25 cellular contexts compared by ENCODE assay signal in the genomic region with DNA sequence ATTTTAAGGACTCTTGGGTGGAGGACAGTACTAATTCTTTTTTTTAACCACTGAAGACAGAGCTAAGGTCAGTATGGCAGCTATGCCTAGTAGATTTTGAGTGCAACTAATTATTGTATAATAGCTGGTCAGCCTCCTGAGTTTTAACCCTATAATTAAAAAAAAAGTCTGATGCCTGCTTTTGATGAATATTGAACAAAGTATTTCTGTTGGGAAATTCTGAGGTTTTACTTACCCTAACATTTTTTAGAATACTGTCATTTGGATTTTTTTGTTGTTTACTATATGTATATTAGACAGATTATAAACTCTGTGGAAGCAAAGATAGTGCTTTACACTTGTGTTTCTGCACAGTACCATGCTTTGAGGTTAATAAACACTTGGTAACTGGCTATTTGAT. TPM values are rescaled to one million over a fixed set of nuclear protein-coding genes. Genes with fewer than 3 reads are reported as not detected.
DNase-seq lines count a peak whose midpoint lies in the region; ATAC-seq and TF ChIP-seq lines count a peak whose summit lies in the region.
"Had no signal": no experiment of that assay in that cellular context is flagged by ENCODE, and none has a peak within 500 bp of the region (broad histone marks: within the 10 kb centered on the region; RNA-seq: fewer than 3 reads in every experiment).

No MANE protein-coding gene starts in this region.

- H3K36me3 ChIP-seq in esophagus squamous epithelium: peaks cover 0 to 17% (median 0%) of the 10 kb centered on the region in 3 donors
- H3K36me3 ChIP-seq in esophagus muscularis mucosa: no peaks in the 10 kb centered on the region

- DNase-seq in activated T-cell treated with anti-CD3 and anti-CD28 coated beads, Interleukin-2, amount 50 U/mL, for 72 hours: no peak
- no peak for DNase-seq in activated T-cell treated with anti-CD3 and anti-CD28 coated beads, Interleukin-2, amount 50 U/mL, for 24 hours
- peak; percentile 64 for DNase-seq in HCEC 1CT
- no peak for DNase-seq in T-helper 2 cell
- DNase-seq in GOT3 (lab: John Stamatoyannopoulos, UW): no peak
- no peak for DNase-seq in esophagus squamous epithelium (lab: John Stamatoyannopoulos, UW)
- DNase-seq in esophagus muscularis mucosa (ENCODE audit: extremely low spot score): no peak
- DNase-seq: CD4-positive, CD25-positive, alpha-beta regulatory T cell; GF-D8; H7; Kasumi-1; MV-4-11; NCI-H1105 treated with DMSO at 0.1 percent for 48 hours; NCI-H146; NCI-H1930; NCI-H446; NCI-H524 treated with DMSO at 0.1 percent for 48 hours; NCI-H82; NK-92 treated with Interleukin-12 subunit alpha and Interleukin-12 subunit beta, amount 100 ng/mL, for 24 hours; PC-3; SK-N-SH had no signal

- intact Hi-C loops in esophagus squamous epithelium (cut with DNase I): no loop called here
- intact Hi-C loops in esophagus muscularis mucosa (cut with DNase I): no loop called here

- peaks cover 13 to 24% of the 10 kb centered on the region in 2 donors for H3K36me3 Mint-ChIP-seq in activated T-cell treated with anti-CD3 and anti-CD28 coated beads, Interleukin-2, amount 50 U/mL, for 72 hours (ENCODE audit: insufficient read depth in 2 of 2)
- peaks cover 48% of the 10 kb centered on the region for H3K36me3 Mint-ChIP-seq in activated T-cell treated with anti-CD3 and anti-CD28 coated beads, Interleukin-2, amount 50 U/mL, for 24 hours (ENCODE audit: low read depth)

- peaks cover 48% of the 10 kb centered on the region for H3K4me1 Mint-ChIP-seq in activated T-cell treated with anti-CD3 and anti-CD28 coated beads, Interleukin-2, amount 50 U/mL, for 72 hours (ENCODE audit: low read depth)
- H3K4me1 Mint-ChIP-seq in activated T-cell treated with anti-CD3 and anti-CD28 coated beads, Interleukin-2, amount 50 U/mL, for 24 hours (ENCODE audit: low read depth): peaks cover 64% of the 10 kb centered on the region

- no peak overlapping the region for H3K4me3 ChIP-seq in esophagus squamous epithelium
- no peak overlapping the region for H3K4me3 ChIP-seq in esophagus muscularis mucosa
- H3K4me3 ChIP-seq: BLaER1, K562 had no signal

- H3K27me3 Mint-ChIP-seq in activated T-cell treated with anti-CD3 and anti-CD28 coated beads, Interleukin-2, amount 50 U/mL, for 72 hours (ENCODE audit: low read depth): no peaks in the 10 kb centered on the region
- no peaks in the 10 kb centered on the region for H3K27me3 Mint-ChIP-seq in activated T-cell treated with anti-CD3 and anti-CD28 coated beads, Interleukin-2, amount 50 U/mL, for 24 hours
- H3K27me3 Mint-ChIP-seq: CD4-positive, CD25-positive, alpha-beta regulatory T cell had no signal

- peaks cover 3 to 9% of the 10 kb centered on the region in 2 donors for H3K9me3 Mint-ChIP-seq in activated T-cell treated with anti-CD3 and anti-CD28 coated beads, Interleukin-2, amount 50 U/mL, for 72 hours
- peaks cover 9% of the 10 kb centered on the region for H3K9me3 Mint-ChIP-seq in activated T-cell treated with anti-CD3 and anti-CD28 coated beads, Interleukin-2, amount 50 U/mL, for 24 hours

- no peak for TF ChIP-seq CTCF in esophagus squamous epithelium (IDR thresholded peaks at IDR 0.05)
- TF ChIP-seq CTCF in esophagus muscularis mucosa (IDR thresholded peaks at IDR 0.05): no peak

- H3K4me1 ChIP-seq in esophagus squamous epithelium (peaks cover 0 to 26% (median 0%) of the 10 kb centered on the region in 3 donors), esophagus muscularis mucosa (peaks cover 9 to 57% (median 46%) of the 10 kb centered on the region in 4 donors)

- H3K27ac ChIP-seq in cingulate gyrus (ENCODE audit: low read depth, low read length) (peak overlapping the region; percentile 57), esophagus squamous epithelium (no peak overlapping the region), esophagus muscularis mucosa (replicated peaks in 1 of 4) (no peak overlapping the region)
- H3K27ac ChIP-seq: 22Rv1, BLaER1 had no signal

- TF ChIP-seq EP300 in esophagus muscularis mucosa (IDR thresholded peaks at IDR 0.05): no peak

- H3K27ac Mint-ChIP-seq in activated T-cell treated with anti-CD3 and anti-CD28 coated beads, Interleukin-2, amount 50 U/mL, for 72 hours: peak overlapping the region; percentile 54
- H3K27ac Mint-ChIP-seq in activated T-cell treated with anti-CD3 and anti-CD28 coated beads, Interleukin-2, amount 50 U/mL, for 24 hours: no peak overlapping the region

- ATAC-seq in activated T-cell treated with anti-CD3 and anti-CD28 coated beads, Interleukin-2, amount 50 U/mL, for 72 hours (replicated peaks in 1 of 2): no peak
- ATAC-seq: K562, PC-3 had no signal

- H3K27me3 ChIP-seq in esophagus squamous epithelium (no peaks in the 10 kb centered on the region), esophagus muscularis mucosa (no peaks in the 10 kb centered on the region)
- H3K27me3 ChIP-seq: BLaER1 had no signal

- H3K9me3 ChIP-seq in esophagus squamous epithelium (peaks cover 0 to 10% (median 0%) of the 10 kb centered on the region in 3 donors), esophagus muscularis mucosa (no peaks in the 10 kb centered on the region)
- H3K9me3 ChIP-seq: SK-N-SH had no signal

- no peak overlapping the region for H3K4me3 Mint-ChIP-seq in activated T-cell treated with anti-CD3 and anti-CD28 coated beads, Interleukin-2, amount 50 U/mL, for 72 hours
- H3K4me3 Mint-ChIP-seq in activated T-cell treated with anti-CD3 and anti-CD28 coated beads, Interleukin-2, amount 50 U/mL, for 24 hours: no peak overlapping the region

- TF ChIP-seq POLR2A in esophagus squamous epithelium (IDR thresholded peaks at IDR 0.05) (no peak), esophagus muscularis mucosa (IDR thresholded peaks at IDR 0.05; ENCODE audit: low read depth) (no peak)

RNA-seq across cellular contexts. Expression of gene TCF12, which starts 20.8 kb away (rescaled TPM):
- 100 to 1,000 TPM in 1 of 2 donors, 10 to 100 TPM in 1; 93.0 to 108 TPM for total RNA-seq in activated T-cell treated with anti-CD3 and anti-CD28 coated beads, Interleukin-2, amount 50 U/mL, for 72 hours
- total RNA-seq in esophagus squamous epithelium (10 to 100 TPM; 28.5 to 90.4 (median 51.3) TPM), esophagus muscularis mucosa (100 to 1,000 TPM; 108 to 177 (median 148) TPM)
